ENCODE assay signal across 17 cellular contexts in genomic region chr6:1503811-1504210, GRCh38.
DNase-seq lines count a peak whose midpoint lies in the region; ATAC-seq, FAIRE-seq and TF ChIP-seq lines count a peak whose summit lies in the region.
"Had no signal": no experiment of that assay in that cellular context is flagged by ENCODE, and none has a peak within 500 bp of the region (broad histone marks: within the 10 kb centered on the region; RNA-seq: fewer than 3 reads in every experiment).

No MANE protein-coding gene starts in this region.

- peaks cover 27% of the 10 kb centered on the region for H3K4me1 Mint-ChIP-seq in glutamatergic neuron (ENCODE audit: low read depth, unreplicated experiment)
- H3K4me1 Mint-ChIP-seq: CD4-positive, alpha-beta memory T cell; GM23338; H9 had no signal

- DNase-seq in HFF-Myc (ENCODE audit: extremely low read depth, low read depth) (peak; percentile 66), dermis microvascular lymphatic vessel endothelial cell (ENCODE audit: low read depth in 2 of 2) (peak; percentile 11 to 64), glutamatergic neuron (no peak), GM19239 (ENCODE audit: insufficient read length, low spot score) (no peak)
- DNase-seq in effector CD8-positive, alpha-beta T cell (lab: John Stamatoyannopoulos, UW), result no peak
- DNase-seq: Calu3; CD4-positive, alpha-beta memory T cell; COR-L47; DMS53; DMS79 treated with DMSO at 0.1 percent for 48 hours; H9; HFFc6 had no signal

- ATAC-seq in HG03280 (IDR thresholded peaks at IDR 0.05; ENCODE audit: unreplicated experiment), result no peak
- ATAC-seq: GM23338, HCT116 had no signal

- peak overlapping the region; percentile 91 for H3K27ac Mint-ChIP-seq in glutamatergic neuron (ENCODE audit: unreplicated experiment)
- H3K27ac Mint-ChIP-seq: CD4-positive, alpha-beta memory T cell; GM23338; HFFc6 had no signal

- TF ChIP-seq CTCF in HFF-Myc (IDR thresholded peaks at IDR 0.05; ENCODE audit: low read depth, low read length, missing control alignments) (no peak), glutamatergic neuron (IDR thresholded peaks at IDR 0.05; ENCODE audit: partially characterized antibody, unreplicated experiment) (no peak)

- peak overlapping the region; percentile 39 for H3K4me3 Mint-ChIP-seq in glutamatergic neuron (ENCODE audit: unreplicated experiment)
- H3K4me3 Mint-ChIP-seq: CD4-positive, alpha-beta memory T cell; GM23338; H9; HFFc6 had no signal

- peaks cover 7% of the 10 kb centered on the region for H3K36me3 Mint-ChIP-seq in glutamatergic neuron (ENCODE audit: unreplicated experiment)
- H3K36me3 Mint-ChIP-seq: CD4-positive, alpha-beta memory T cell had no signal

- peaks cover 8% of the 10 kb centered on the region for H3K27me3 Mint-ChIP-seq in glutamatergic neuron (ENCODE audit: unreplicated experiment)

- H3K4me3 ChIP-seq in HFF-Myc (replicated peaks; ENCODE audit: low read depth, low read length), result no peak overlapping the region
- H3K4me3 ChIP-seq: GM23338 had no signal

- FAIRE-seq in GM19239 (lab: Jason Lieb, UNC), result no peak
- FAIRE-seq: G401.6, GM12892 had no signal

- peaks cover 9% of the 10 kb centered on the region for H3K9me3 Mint-ChIP-seq in glutamatergic neuron (ENCODE audit: unreplicated experiment)
- H3K9me3 Mint-ChIP-seq: CD4-positive, alpha-beta memory T cell; GM23338; HFFc6 had no signal

Comparison
In these comparisons a context has a peak if more than half of its experiments do, and no peak if none do; other contexts are left out.
1. DNase-seq: peak in HFF-Myc (single experiment) and dermis microvascular lymphatic vessel endothelial cell (2 of 2); none in glutamatergic neuron (single experiment), effector CD8-positive, alpha-beta T cell (single experiment) and GM19239 (single experiment).